Comparison of ENCODE assay signal across 24 cellular contexts in genomic region chr6:148629910-148630470, GRCh38.
DNase-seq lines count a peak whose midpoint lies in the region; ATAC-seq and TF ChIP-seq lines count a peak whose summit lies in the region.
"Had no signal": no experiment of that assay in that cellular context is flagged by ENCODE, and none has a peak within 500 bp of the region (broad histone marks: within the 10 kb centered on the region; RNA-seq: fewer than 3 reads in every experiment).

No MANE protein-coding gene starts in this region.

- no peaks in the 10 kb centered on the region for H3K36me3 Mint-ChIP-seq in T-helper 17 cell (ENCODE audit: low read depth)
- H3K36me3 Mint-ChIP-seq: CD8-positive, alpha-beta memory T cell had no signal

- 77 to 78% methylated on average over 2 of the region's 2 CpGs for WGBS in heart right ventricle, 2 donors

- H3F3A ChIP-seq in MM.1S (ENCODE audit: insufficient read depth, low read length), result no peaks in the 10 kb centered on the region

- no peaks in the 10 kb centered on the region for H3K27me3 ChIP-seq in ACC112 (ENCODE audit: insufficient read depth, low read length)
- H3K27me3 ChIP-seq in breast epithelium, result no peaks in the 10 kb centered on the region
- no peaks in the 10 kb centered on the region for H3K27me3 ChIP-seq in MM.1S (replicated peaks; ENCODE audit: insufficient read depth, low read length)
- H3K27me3 ChIP-seq in heart right ventricle, result no peaks in the 10 kb centered on the region
- H3K27me3 ChIP-seq: tibial nerve had no signal

- H3K27ac Mint-ChIP-seq in T-helper 17 cell, result no peak overlapping the region
- H3K27ac Mint-ChIP-seq: activated CD4-positive, alpha-beta T cell treated with anti-CD3 and anti-CD28 coated beads, Interleukin-2, amount 10 ng/mL, durations not matched to agents 7 days and 5 days; CD8-positive, alpha-beta memory T cell; HFFc6 had no signal

- intact Hi-C loops in breast epithelium (cut with DNase I; ENCODE audit: low total_unique reads) (no loop called here), heart right ventricle (cut with DNase I) (no loop called here)

- DNase-seq in T-helper 17 cell, result no peak
- peak; percentile 37 for DNase-seq in fibroblast of the aortic adventitia (ENCODE audit: low read depth)
- no peak for DNase-seq in breast epithelium (ENCODE audit: low spot score in 2 of 2)
- no peak for DNase-seq in MM.1S
- no peak for DNase-seq in heart right ventricle
- no peak for DNase-seq in NCI-H2107 treated with DMSO at 0.1 percent for 48 hours (lab: John Stamatoyannopoulos, UW; ENCODE audit: unreplicated experiment)
- DNase-seq: activated CD4-positive, alpha-beta T cell treated with anti-CD3 and anti-CD28 coated beads, Interleukin-2, amount 10 ng/mL, durations not matched to agents 7 days and 5 days; anterior cingulate cortex; CD8-positive, alpha-beta memory T cell; kidney glomerular epithelial cell; mammary epithelial cell; NCI-H1436; NCI-H2171; NCI-H69; SHP77 treated with DMSO at 0.1 percent for 48 hours; stimulated activated CD4-positive, alpha-beta T cell treated with anti-CD3 and anti-CD28 coated beads, Interleukin-2, amount 100 ng/mL, for 24 hours; stimulated activated naive CD8-positive, alpha-beta T cell treated with anti-CD3 and anti-CD28 coated beads, Interleukin-15, Interleukin-2, amounts not matched to agents 100 U/mL and 50 U/mL, for 24 hours had no signal

- H3K79me2 ChIP-seq in ACC112 (ENCODE audit: control insufficient read depth, insufficient read depth, low read length, unreplicated experiment) (no peaks in the 10 kb centered on the region), MM.1S (ENCODE audit: low read length) (no peaks in the 10 kb centered on the region)

- no peak for TF ChIP-seq CTCF in fibroblast of the aortic adventitia (IDR thresholded peaks at IDR 0.05; ENCODE audit: insufficient read depth, low read length)
- no peak for TF ChIP-seq CTCF in breast epithelium (IDR thresholded peaks at IDR 0.05)
- no peak for TF ChIP-seq CTCF in MM.1S (IDR thresholded peaks at IDR 0.05; ENCODE audit: low read length)
- TF ChIP-seq CTCF in heart right ventricle (IDR thresholded peaks at IDR 0.05), result no peak

- peak; percentile 12 for ATAC-seq in GM18498 (IDR thresholded peaks at IDR 0.05; ENCODE audit: unreplicated experiment)
- ATAC-seq in T-helper 17 cell, result no peak
- no peak for ATAC-seq in heart right ventricle
- ATAC-seq: HepG2; stimulated activated naive CD8-positive, alpha-beta T cell treated with anti-CD3 and anti-CD28 coated beads, Interleukin-15, Interleukin-2, amounts not matched to agents 100 U/mL and 50 U/mL, for 24 hours had no signal

- H3K4me2 ChIP-seq in MM.1S (ENCODE audit: low read depth, low read length), result no peak overlapping the region

- H3K4me3 Mint-ChIP-seq in T-helper 17 cell, result peak overlapping the region; percentile 31
- H3K4me3 Mint-ChIP-seq: activated CD4-positive, alpha-beta T cell treated with anti-CD3 and anti-CD28 coated beads, Interleukin-2, amount 10 ng/mL, durations not matched to agents 7 days and 5 days; central memory CD8-positive, alpha-beta T cell; HFFc6 had no signal

- TF ChIP-seq POLR2A in breast epithelium (IDR thresholded peaks at IDR 0.05), result no peak

- H3K9me2 ChIP-seq in MM.1S (replicated peaks; ENCODE audit: insufficient read depth, low read length), result no peaks in the 10 kb centered on the region

- H3K4me3 ChIP-seq in ACC112 (ENCODE audit: low read depth, low read length) (peak overlapping the region; percentile 21; the same call in 1 of the 2 replicates), fibroblast of the aortic adventitia (ENCODE audit: low read depth, low read length) (no peak overlapping the region), breast epithelium (no peak overlapping the region), MM.1S (ENCODE audit: low read length) (no peak overlapping the region), heart right ventricle (no peak overlapping the region)
- H3K4me3 ChIP-seq: tibial nerve had no signal

- H3K9ac ChIP-seq in MM.1S (ENCODE audit: low read length), result no peak overlapping the region

- H3K36me3 ChIP-seq in ACC112 (ENCODE audit: insufficient read depth, low read length) (no peaks in the 10 kb centered on the region), breast epithelium (no peaks in the 10 kb centered on the region), MM.1S (replicated peaks; ENCODE audit: insufficient read depth, low read length) (no peaks in the 10 kb centered on the region), heart right ventricle (no peaks in the 10 kb centered on the region)
- H3K36me3 ChIP-seq: tibial nerve had no signal

- H3K4me1 ChIP-seq in ACC112 (ENCODE audit: control insufficient read depth, insufficient read depth, low read length, unreplicated experiment), result peaks cover 12% of the 10 kb centered on the region
- H3K4me1 ChIP-seq in breast epithelium, result no peaks in the 10 kb centered on the region
- no peaks in the 10 kb centered on the region for H3K4me1 ChIP-seq in MM.1S (ENCODE audit: low read length)
- H3K4me1 ChIP-seq in heart right ventricle, result peaks cover 0 to 18% (median 0%) of the 10 kb centered on the region in 9 donors

- no peaks in the 10 kb centered on the region for H4K20me1 ChIP-seq in MM.1S (ENCODE audit: insufficient read depth, low read length)

- peaks cover 7% of the 10 kb centered on the region for H3K4me1 Mint-ChIP-seq in T-helper 17 cell
- H3K4me1 Mint-ChIP-seq: activated CD4-positive, alpha-beta T cell treated with anti-CD3 and anti-CD28 coated beads, Interleukin-2, amount 10 ng/mL, durations not matched to agents 7 days and 5 days; central memory CD8-positive, alpha-beta T cell had no signal

- no peak overlapping the region for H3K27ac ChIP-seq in ACC112 (ENCODE audit: low read depth, low read length)
- no peak overlapping the region for H3K27ac ChIP-seq in breast epithelium
- no peak overlapping the region for H3K27ac ChIP-seq in MM.1S (ENCODE audit: low read length)
- no peak overlapping the region for H3K27ac ChIP-seq in heart right ventricle
- H3K27ac ChIP-seq: epithelial cell of prostate had no signal

- H3K27me3 Mint-ChIP-seq in T-helper 17 cell, result no peaks in the 10 kb centered on the region

- H2AFZ ChIP-seq in ACC112 (ENCODE audit: low read length, unreplicated experiment) (peak overlapping the region; percentile 50), MM.1S (ENCODE audit: low read length) (no peak overlapping the region)

- H3K9me3 ChIP-seq in T-helper 17 cell (ENCODE audit: control insufficient read depth, low read length, poor library complexity, severe bottlenecking), result no peaks in the 10 kb centered on the region
- no peaks in the 10 kb centered on the region for H3K9me3 ChIP-seq in breast epithelium
- no peaks in the 10 kb centered on the region for H3K9me3 ChIP-seq in MM.1S (replicated peaks; ENCODE audit: insufficient read depth, low read length)
- H3K9me3 ChIP-seq in heart right ventricle, result no peaks in the 10 kb centered on the region
- H3K9me3 ChIP-seq: tibial nerve had no signal
